Comparison of ENCODE assay signal across 13 cellular contexts in the genomic region with DNA sequence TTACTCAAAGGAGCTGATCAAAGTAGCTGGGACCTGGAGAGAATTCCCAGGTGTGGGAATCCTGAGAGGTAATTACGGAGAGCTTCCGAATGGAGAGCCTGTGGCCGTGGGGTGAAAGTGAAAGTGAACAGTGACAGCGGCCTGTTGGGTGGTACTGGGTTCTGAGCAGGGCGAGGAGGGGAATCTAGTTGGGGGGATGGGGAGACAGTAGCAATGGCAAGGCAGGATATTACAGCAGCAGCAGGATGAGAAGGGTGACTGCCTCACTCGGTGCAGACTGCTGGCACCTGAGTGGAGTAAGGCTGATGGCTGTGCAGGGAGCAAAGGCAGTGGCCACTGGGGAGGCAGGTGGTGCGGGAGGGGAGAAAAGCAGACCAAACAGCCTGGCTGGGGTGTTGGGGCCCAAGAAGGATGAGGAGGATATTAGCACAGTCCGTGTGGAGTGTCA.
DNase-seq lines count a peak whose midpoint lies in the region; ATAC-seq and TF ChIP-seq lines count a peak whose summit lies in the region.
"Had no signal": no experiment of that assay in that cellular context is flagged by ENCODE, and none has a peak within 500 bp of the region (broad histone marks: within the 10 kb centered on the region; RNA-seq: fewer than 3 reads in every experiment).

No MANE protein-coding gene starts in this region.

- no peaks in the 10 kb centered on the region for H3K36me3 ChIP-seq in sigmoid colon

- ATAC-seq in HG02759 (IDR thresholded peaks at IDR 0.05; ENCODE audit: unreplicated experiment) (peak; percentile 27), HG02610 (IDR thresholded peaks at IDR 0.05; ENCODE audit: unreplicated experiment) (no peak)

- no peak for TF ChIP-seq CTCF in sigmoid colon (IDR thresholded peaks at IDR 0.05)

- H3K27ac ChIP-seq in sigmoid colon: no peak overlapping the region
- H3K27ac ChIP-seq: 22Rv1 had no signal

- H3K27me3 ChIP-seq in sigmoid colon: no peaks in the 10 kb centered on the region

- DNase-seq in DMS79 treated with DMSO at 0.1 percent for 48 hours (lab: John Stamatoyannopoulos, UW) (peak; percentile 13), DMS79 (lab: John Stamatoyannopoulos, UW) (no peak), dermis blood vessel endothelial cell (peak; percentile 25), sigmoid colon (no peak), amygdala (lab: John Stamatoyannopoulos, UW) (no peak), GM19238 (ENCODE audit: insufficient read length, low spot score) (no peak)
- DNase-seq: activated CD8-positive, alpha-beta memory T cell treated with anti-CD3 and anti-CD28 coated beads for 24 hours; cortex of kidney; HFFc6; retina had no signal

- H3K4me3 ChIP-seq in sigmoid colon: peak overlapping the region in 3 of 4 donors; percentile 19 to 38 (median 32)

- peaks cover 0 to 19% (median 12%) of the 10 kb centered on the region in 4 donors for H3K4me1 ChIP-seq in sigmoid colon

- WGBS in sigmoid colon, 2 donors: 18 to 46% methylated on average over 8 of the region's 8 CpGs

- H3K9me3 ChIP-seq in sigmoid colon: no peaks in the 10 kb centered on the region

- no peak for TF ChIP-seq EP300 in sigmoid colon (IDR thresholded peaks at IDR 0.05)

- TF ChIP-seq POLR2A in sigmoid colon (IDR thresholded peaks at IDR 0.05): no peak

- intact Hi-C loops in sigmoid colon (cut with DNase I): no loop called here

Comparison
In these comparisons a context has a peak if more than half of its experiments do, and no peak if none do; other contexts are left out.
1. DNase-seq: peak in DMS79 treated with DMSO at 0.1 percent for 48 hours (single experiment) and dermis blood vessel endothelial cell (single experiment); none in DMS79 (single experiment), sigmoid colon (single experiment), amygdala (0 of 56) and GM19238 (single experiment).